ENCODE assay signal across 8 cellular contexts in the genomic region with DNA sequence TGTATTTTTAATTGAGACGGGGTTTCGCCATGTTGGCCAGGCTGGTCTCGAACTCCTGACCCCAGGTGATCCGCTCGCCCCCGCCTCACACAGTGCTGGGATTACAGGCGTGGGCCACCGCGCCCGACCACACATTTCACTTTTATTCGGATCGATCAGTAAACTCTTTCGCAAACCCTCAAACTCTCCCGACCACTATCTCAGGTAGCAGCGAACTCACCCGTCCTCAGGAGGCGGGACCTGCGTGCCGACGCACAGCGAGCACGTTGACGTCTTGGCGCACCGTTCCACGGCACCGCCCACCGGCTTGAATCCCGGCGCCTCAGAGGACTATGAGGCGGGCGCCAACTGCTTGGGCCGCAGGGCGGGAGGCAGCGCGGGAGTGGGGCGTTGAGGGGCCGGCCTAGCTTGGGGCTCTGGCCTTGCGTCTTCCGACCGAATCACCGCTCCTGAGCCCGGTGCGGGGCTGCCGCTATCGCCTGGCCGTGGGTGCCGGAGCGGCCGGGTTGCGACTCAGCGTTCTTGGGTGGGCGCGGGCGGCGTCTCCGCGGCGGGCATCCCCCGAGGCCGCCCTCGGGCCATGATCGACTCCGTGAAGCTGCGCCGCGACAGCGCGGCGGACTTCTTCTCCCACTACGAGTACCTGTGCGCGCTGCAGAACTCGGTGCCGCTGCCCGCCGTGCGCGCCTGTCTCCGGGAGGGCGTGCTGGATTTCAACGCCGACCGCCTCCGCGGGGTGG. TPM values are rescaled to one million over a fixed set of nuclear protein-coding genes. Genes with fewer than 3 reads are reported as not detected.
A peak's percentile ranks its signal among the peaks of the same experiment; 100 is the strongest.
DNase-seq lines count a peak whose midpoint lies in the region; ATAC-seq, FAIRE-seq and TF ChIP-seq lines count a peak whose summit lies in the region.

A gene with protein sequence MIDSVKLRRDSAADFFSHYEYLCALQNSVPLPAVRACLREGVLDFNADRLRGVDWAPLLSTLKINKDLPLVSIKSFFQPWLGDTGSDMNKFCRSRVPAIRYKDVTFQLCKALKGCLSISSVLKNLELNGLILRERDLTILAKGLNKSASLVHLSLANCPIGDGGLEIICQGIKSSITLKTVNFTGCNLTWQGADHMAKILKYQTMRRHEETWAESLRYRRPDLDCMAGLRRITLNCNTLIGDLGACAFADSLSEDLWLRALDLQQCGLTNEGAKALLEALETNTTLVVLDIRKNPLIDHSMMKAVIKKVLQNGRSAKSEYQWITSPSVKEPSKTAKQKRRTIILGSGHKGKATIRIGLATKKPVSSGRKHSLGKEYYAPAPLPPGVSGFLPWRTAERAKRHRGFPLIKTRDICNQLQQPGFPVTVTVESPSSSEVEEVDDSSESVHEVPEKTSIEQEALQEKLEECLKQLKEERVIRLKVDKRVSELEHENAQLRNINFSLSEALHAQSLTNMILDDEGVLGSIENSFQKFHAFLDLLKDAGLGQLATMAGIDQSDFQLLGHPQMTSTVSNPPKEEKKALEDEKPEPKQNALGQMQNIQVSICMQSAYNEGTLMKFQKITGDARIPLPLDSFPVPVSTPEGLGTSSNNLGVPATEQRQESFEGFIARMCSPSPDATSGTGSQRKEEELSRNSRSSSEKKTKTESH (plus strand): TSS at position 305 of the 740 bp plus-strand sequence. CDS start 276 bp downstream, at position 581.

- peak; percentile 98 for ATAC-seq in HG02943 (IDR thresholded peaks at IDR 0.05; ENCODE audit: low read depth, unreplicated experiment)
- ATAC-seq in aorta (ENCODE audit: low FRiP score), result peak; percentile 95

- H3K4me3 ChIP-seq in astrocyte of the cerebellum (ENCODE audit: low read depth, low read length) (peak within 1 kb of the TSS; percentile 87), rectal smooth muscle tissue (ENCODE audit: low read length) (peak within 1 kb of the TSS; percentile 87), aorta (ENCODE audit: low read length in 2 of 2) (peak within 1 kb of the TSS; percentile 31 to 32)

- H3K36me3 ChIP-seq in rectal smooth muscle tissue (ENCODE audit: control insufficient read depth, insufficient read depth, low read length), result peaks cover 2% of the 10 kb centered on the region
- no peaks in the 10 kb centered on the region for H3K36me3 ChIP-seq in aorta (ENCODE audit: control insufficient read depth in 1 of 2, insufficient read depth in 2 of 2, low read length in 1 of 2)

- H3K9me3 ChIP-seq in aorta (ENCODE audit: control insufficient read depth, low read length), result no peaks in the 10 kb centered on the region

- no peak for TF ChIP-seq CTCF in astrocyte of the cerebellum (IDR thresholded peaks at IDR 0.05; ENCODE audit: low read depth, low read length, missing control alignments)

- H3K4me1 ChIP-seq in rectal smooth muscle tissue (ENCODE audit: control insufficient read depth, insufficient read depth, low read length), result peaks cover 5% of the 10 kb centered on the region
- no peaks in the 10 kb centered on the region for H3K4me1 ChIP-seq in aorta (ENCODE audit: control insufficient read depth in 1 of 2, insufficient read depth in 2 of 2, low read length in 2 of 2)

- intact Hi-C loops in aorta (cut with DNase I), result loop anchor here in 1 of 2 donors (5.0 kb wide), 1 partner anchor 61 kb away; the partner anchor contains the start of gene PSAT1

- WGBS in aorta, 2 donors, result 0% methylated on average over 73 to 86 of the region's 86 CpGs

- H3K27me3 ChIP-seq in rectal smooth muscle tissue (ENCODE audit: control insufficient read depth, insufficient read depth, low read length) (no peaks in the 10 kb centered on the region), aorta (ENCODE audit: control insufficient read depth in 1 of 2, insufficient read depth in 2 of 2, low read length in 1 of 2) (no peaks in the 10 kb centered on the region)

- DNase-seq in GM18507 (ENCODE audit: extremely low spot score, insufficient read length, low read depth) (peak; percentile 95), NCI-H1930 (lab: John Stamatoyannopoulos, UW) (peak; percentile 84 to 87), T-helper 9 cell (peak; percentile 75), astrocyte of the cerebellum (ENCODE audit: low read depth) (peak; percentile 88), hepatic stellate cell (ENCODE audit: low spot score) (peak; percentile 88), aorta (peak; percentile 94 to 96)

- peak within 1 kb of the TSS; percentile 72 for H3K27ac ChIP-seq in rectal smooth muscle tissue (ENCODE audit: low read depth, low read length)
- no peak within 1 kb of the TSS for H3K27ac ChIP-seq in aorta (ENCODE audit: low read depth in 1 of 2, low read length in 2 of 2)

- peak; percentile 97 for FAIRE-seq in GM18507 (lab: Jason Lieb, UNC)

- in situ Hi-C loops in astrocyte of the cerebellum (cut with HindIII; ENCODE audit: low sequenced_read_pairs), result no loop called here

- H3K9ac ChIP-seq in rectal smooth muscle tissue (ENCODE audit: low read length), result peak within 1 kb of the TSS; percentile 63

RNA-seq across cellular contexts. Expression of the gene that starts here (rescaled TPM):
- total RNA-seq in aorta, result 10 to 100 TPM in 1 of 2 donors, 1 to 10 TPM in 1; 9.6 to 14.7 TPM
- polyA plus RNA-seq in aorta, result 1 to 10 TPM; 3.8 to 4.9 TPM

Comparison
In these comparisons a context has a peak if more than half of its experiments do, and no peak if none do; other contexts are left out.
1. H3K4me3 ChIP-seq: peak in every context shown above with its lines; median percentile 87 in astrocyte of the cerebellum; 87 in rectal smooth muscle tissue; 32 in aorta.